ENCODE assay signal across 10 cellular contexts in genomic region chrX:120791013-120791643, GRCh38.
A peak's percentile ranks its signal among the peaks of the same experiment; 100 is the strongest.
DNase-seq lines count a peak whose midpoint lies in the region; ATAC-seq and TF ChIP-seq lines count a peak whose summit lies in the region.
"Had no signal": no experiment of that assay in that cellular context is flagged by ENCODE, and none has a peak within 500 bp of the region (broad histone marks: within the 10 kb centered on the region; RNA-seq: fewer than 3 reads in every experiment).

No MANE protein-coding gene starts in this region.

- TF ChIP-seq CTCF in HFFc6 (IDR thresholded peaks at IDR 0.05), result no peak
- no peak for TF ChIP-seq CTCF in astrocyte of the spinal cord (IDR thresholded peaks at IDR 0.05; ENCODE audit: low read depth, low read length)
- TF ChIP-seq CTCF in lower leg skin (IDR thresholded peaks at IDR 0.05), result no peak
- no peak for TF ChIP-seq CTCF in progenitor cell of endocrine pancreas (IDR thresholded peaks at IDR 0.05; ENCODE audit: unreplicated experiment)

- H3K27me3 Mint-ChIP-seq in HFFc6 (ENCODE audit: insufficient read depth), result no peaks in the 10 kb centered on the region; the same call in 1 of the 2 replicates
- no peaks in the 10 kb centered on the region for H3K27me3 Mint-ChIP-seq in progenitor cell of endocrine pancreas

- H3K36me3 Mint-ChIP-seq in HFFc6 (ENCODE audit: low read depth) (no peaks in the 10 kb centered on the region), progenitor cell of endocrine pancreas (ENCODE audit: insufficient read depth) (no peaks in the 10 kb centered on the region)

- DNase-seq in AG08396 (ENCODE audit: low spot score), result peak; percentile 40
- DNase-seq in HFFc6, result peak; percentile 64
- peak; percentile 80 for DNase-seq in astrocyte of the spinal cord (ENCODE audit: low read depth, low spot score)
- peak; percentile 17 to 82 for DNase-seq in lower leg skin (ENCODE audit: low spot score in 2 of 2)
- no peak for DNase-seq in progenitor cell of endocrine pancreas (ENCODE audit: low spot score, unreplicated experiment)
- DNase-seq in GF-D8 (lab: John Stamatoyannopoulos, UW), result no peak
- DNase-seq: H7, NCI-H1417 had no signal

- intact Hi-C loops in lower leg skin (cut with DNase I; ENCODE audit: low total_unique reads), result no loop called here

- in situ Hi-C loops in astrocyte of the spinal cord (cut with HindIII; ENCODE audit: low sequenced_read_pairs), result no loop called here

- H3K4me3 ChIP-seq in astrocyte of the spinal cord (ENCODE audit: low read depth, low read length) (no peak overlapping the region), lower leg skin (ENCODE audit: low read depth, poor library complexity, severe bottlenecking) (no peak overlapping the region)

- H3K4me3 Mint-ChIP-seq in HFFc6 (no peak overlapping the region), progenitor cell of endocrine pancreas (ENCODE audit: low read depth) (no peak overlapping the region)

- 23 to 33% methylated on average over 2 of the region's 2 CpGs for WGBS in lower leg skin, 2 donors

- H3K4me1 Mint-ChIP-seq in HFFc6 (ENCODE audit: low read depth) (peaks cover 46% of the 10 kb centered on the region), progenitor cell of endocrine pancreas (ENCODE audit: low read depth) (peaks cover 4% of the 10 kb centered on the region)

- TF ChIP-seq POLR2A in lower leg skin (IDR thresholded peaks at IDR 0.05), result no peak

- H3K27ac Mint-ChIP-seq in HFFc6, result no peak overlapping the region
- H3K27ac Mint-ChIP-seq in progenitor cell of endocrine pancreas, result no peak overlapping the region

- no peaks in the 10 kb centered on the region for H3K9me3 Mint-ChIP-seq in HFFc6
- peaks cover 2% of the 10 kb centered on the region for H3K9me3 Mint-ChIP-seq in progenitor cell of endocrine pancreas (ENCODE audit: low read depth)

- ATAC-seq in HG02623 (IDR thresholded peaks at IDR 0.05; ENCODE audit: unreplicated experiment), result no peak
- ATAC-seq in HG03097 (IDR thresholded peaks at IDR 0.05; ENCODE audit: low FRiP score, unreplicated experiment), result no peak

Comparison
In these comparisons a context has a peak if more than half of its experiments do, and no peak if none do; other contexts are left out.
1. DNase-seq: peak in AG08396 (single experiment), HFFc6 (single experiment), astrocyte of the spinal cord (single experiment) and lower leg skin (2 of 2); none in progenitor cell of endocrine pancreas (single experiment) and GF-D8 (single experiment).